In genomic region chr21:25501448-25501847, GRCh38 we compare ENCODE assay signal across 16 cellular contexts.
DNase-seq lines count a peak whose midpoint lies in the region; ATAC-seq, FAIRE-seq and TF ChIP-seq lines count a peak whose summit lies in the region.
"Had no signal": no experiment of that assay in that cellular context is flagged by ENCODE, and none has a peak within 500 bp of the region (broad histone marks: within the 10 kb centered on the region; RNA-seq: fewer than 3 reads in every experiment).

No MANE protein-coding gene starts in this region.

- TF ChIP-seq POLR2A in spleen (IDR thresholded peaks at IDR 0.05) = no peak

- POLR2A ChIA-PET in naive thymus-derived CD4-positive, alpha-beta T cell (lab: Charles Lee) = no interaction called here

- peaks cover 21 to 48% (median 32%) of the 10 kb centered on the region in 7 donors for H3K9me3 Mint-ChIP-seq in CD14-positive monocyte
- H3K9me3 Mint-ChIP-seq in naive thymus-derived CD4-positive, alpha-beta T cell = peaks cover 0 to 29% (median 0%) of the 10 kb centered on the region in 11 donors

- CTCF ChIA-PET in naive thymus-derived CD4-positive, alpha-beta T cell (lab: Charles Lee) = no interaction called here

- no peak overlapping the region for H3K27ac ChIP-seq in SJCRH30
- no peak overlapping the region for H3K27ac ChIP-seq in naive thymus-derived CD4-positive, alpha-beta T cell (ENCODE audit: low read depth, low read length)
- no peak overlapping the region for H3K27ac ChIP-seq in spleen
- H3K27ac ChIP-seq: body of pancreas, psoas muscle, thoracic aorta had no signal

- no peaks in the 10 kb centered on the region for H3K4me1 ChIP-seq in SJCRH30
- H3K4me1 ChIP-seq in naive thymus-derived CD4-positive, alpha-beta T cell (ENCODE audit: control insufficient read depth in 2 of 2, insufficient read depth in 2 of 2, low read length in 2 of 2) = no peaks in the 10 kb centered on the region
- no peaks in the 10 kb centered on the region for H3K4me1 ChIP-seq in spleen
- H3K4me1 ChIP-seq: body of pancreas, psoas muscle had no signal

- H3K27me3 ChIP-seq in SJCRH30 (no peaks in the 10 kb centered on the region), spleen (replicated peaks in 1 of 7) (no peaks in the 10 kb centered on the region)
- H3K27me3 ChIP-seq in naive thymus-derived CD4-positive, alpha-beta T cell (ENCODE audit: control insufficient read depth in 2 of 2, insufficient read depth in 2 of 2, low read length in 2 of 2) = no peaks in the 10 kb centered on the region
- H3K27me3 ChIP-seq: body of pancreas had no signal

- WGBS in spleen, 5 donors = 58 to 89% (median 67%) methylated on average over 2 of the region's 2 CpGs

- H3K4me3 ChIP-seq in SJCRH30 (no peak overlapping the region), spleen (no peak overlapping the region)
- no peak overlapping the region for H3K4me3 ChIP-seq in naive thymus-derived CD4-positive, alpha-beta T cell (ENCODE audit: low read length)
- H3K4me3 ChIP-seq: body of pancreas, psoas muscle, thoracic aorta had no signal

- ATAC-seq in GM18867 (IDR thresholded peaks at IDR 0.05; ENCODE audit: unreplicated experiment) = peak; percentile 22
- ATAC-seq in HG02588 (IDR thresholded peaks at IDR 0.05; ENCODE audit: unreplicated experiment) = peak; percentile 23
- ATAC-seq in HG03457 (IDR thresholded peaks at IDR 0.05; ENCODE audit: unreplicated experiment) = peak; percentile 6
- ATAC-seq in naive thymus-derived CD4-positive, alpha-beta T cell = no peak
- ATAC-seq: body of pancreas, HCT116, HepG2, psoas muscle, T-cell had no signal

- DNase-seq in CD14-positive monocyte (ENCODE audit: low spot score) = no peak
- DNase-seq in SJCRH30 = no peak
- no peak for DNase-seq in naive thymus-derived CD4-positive, alpha-beta T cell
- no peak for DNase-seq in spleen
- DNase-seq in urothelium cell line (ENCODE audit: low spot score) = no peak
- DNase-seq: CD4-positive, CD25-positive, alpha-beta regulatory T cell; NCI-H1694; psoas muscle; T-cell had no signal

- intact Hi-C loops in CD14-positive monocyte (cut with micrococcal nuclease) (no loop called here), spleen (cut with DNase I; ENCODE audit: low total_unique reads) (no loop called here)
- intact Hi-C loops in naive thymus-derived CD4-positive, alpha-beta T cell (cut with micrococcal nuclease) = loop anchor here in 1 of 2 donors (5.0 kb wide), 1 partner anchor 79 kb away; no protein-coding TSS in a partner anchor

- no peaks in the 10 kb centered on the region for H3K36me3 Mint-ChIP-seq in CD14-positive monocyte
- peaks cover 0 to 29% (median 0%) of the 10 kb centered on the region in 5 donors for H3K36me3 Mint-ChIP-seq in naive thymus-derived CD4-positive, alpha-beta T cell
- H3K36me3 Mint-ChIP-seq: T-cell had no signal

- H3K9me3 ChIP-seq in SJCRH30 (replicated peaks) (no peaks in the 10 kb centered on the region), spleen (peaks cover 0 to 13% (median 3%) of the 10 kb centered on the region in 8 donors)
- H3K9me3 ChIP-seq in naive thymus-derived CD4-positive, alpha-beta T cell (ENCODE audit: control insufficient read depth in 2 of 3, low read length in 3 of 3) = no peaks in the 10 kb centered on the region
- H3K9me3 ChIP-seq: body of pancreas, psoas muscle, thoracic aorta had no signal

- H3K27me3 Mint-ChIP-seq in CD14-positive monocyte (ENCODE audit: low read depth in 3 of 3) = peaks cover 0 to 4% (median 0%) of the 10 kb centered on the region in 3 donors
- no peaks in the 10 kb centered on the region for H3K27me3 Mint-ChIP-seq in naive thymus-derived CD4-positive, alpha-beta T cell
- H3K27me3 Mint-ChIP-seq: CD4-positive, CD25-positive, alpha-beta regulatory T cell; T-cell had no signal

- TF ChIP-seq CTCF in CD14-positive monocyte (IDR thresholded peaks at IDR 0.05) (no peak), spleen (IDR thresholded peaks at IDR 0.05 in 8 of 11, conservative IDR thresholded peaks at IDR 0.05 in 3 of 11) (no peak)

- peaks cover 18% of the 10 kb centered on the region for H3K4me1 Mint-ChIP-seq in CD14-positive monocyte
- H3K4me1 Mint-ChIP-seq in naive thymus-derived CD4-positive, alpha-beta T cell = peaks cover 0 to 17% (median 7%) of the 10 kb centered on the region in 7 donors

- H3K27ac Mint-ChIP-seq in CD14-positive monocyte = peak overlapping the region in 4 of 7 donors; percentile 51 to 95 (median 83)
- no peak overlapping the region for H3K27ac Mint-ChIP-seq in naive thymus-derived CD4-positive, alpha-beta T cell

- H3K36me3 ChIP-seq in SJCRH30 (no peaks in the 10 kb centered on the region), spleen (no peaks in the 10 kb centered on the region)
- no peaks in the 10 kb centered on the region for H3K36me3 ChIP-seq in naive thymus-derived CD4-positive, alpha-beta T cell (ENCODE audit: control insufficient read depth in 2 of 3, insufficient read depth in 3 of 3, low read length in 3 of 3)
- H3K36me3 ChIP-seq: thoracic aorta had no signal

- no peak for FAIRE-seq in urothelium cell line (lab: Jason Lieb, UNC)
- FAIRE-seq: HepG2 had no signal

- H3K4me3 Mint-ChIP-seq in CD14-positive monocyte = peak overlapping the region in 1 of 2 donors; percentile 29
- no peak overlapping the region for H3K4me3 Mint-ChIP-seq in naive thymus-derived CD4-positive, alpha-beta T cell
- H3K4me3 Mint-ChIP-seq: CD4-positive, CD25-positive, alpha-beta regulatory T cell; T-cell had no signal

Comparison
In these comparisons a context has a peak if more than half of its experiments do, and no peak if none do; other contexts are left out.
1. H3K27ac Mint-ChIP-seq: peak in CD14-positive monocyte (4 of 7); none in naive thymus-derived CD4-positive, alpha-beta T cell (0 of 9).